Comparison of ENCODE assay signal across 21 cellular contexts in the genomic region with DNA sequence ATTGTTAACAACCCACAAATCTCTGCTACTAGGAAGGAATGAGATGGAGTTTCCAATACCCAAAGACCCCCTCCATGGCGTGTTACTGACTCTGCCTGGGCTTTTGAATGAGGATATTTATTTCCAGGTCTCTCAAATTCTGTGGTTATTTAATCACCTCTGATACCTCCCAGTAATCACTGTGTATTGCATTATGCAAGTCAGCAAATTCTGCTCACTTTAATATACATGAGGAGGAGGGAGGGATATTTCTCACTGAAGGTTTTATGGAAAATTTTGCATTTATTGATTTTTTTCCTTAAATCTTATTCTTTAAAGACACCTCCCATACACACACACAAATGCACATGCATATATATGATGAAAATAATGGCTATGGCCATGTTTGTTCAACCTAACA.
DNase-seq lines count a peak whose midpoint lies in the region; ATAC-seq, FAIRE-seq and TF ChIP-seq lines count a peak whose summit lies in the region.
"Had no signal": no experiment of that assay in that cellular context is flagged by ENCODE, and none has a peak within 500 bp of the region (broad histone marks: within the 10 kb centered on the region; RNA-seq: fewer than 3 reads in every experiment).

No MANE protein-coding gene starts in this region.

- H2AFZ ChIP-seq in IMR-90 (replicated peaks; ENCODE audit: low read length, poor library complexity) (no peak overlapping the region), H1 (ENCODE audit: low read length) (no peak overlapping the region)

- no peaks in the 10 kb centered on the region for H3K27me3 ChIP-seq in IMR-90 (ENCODE audit: control insufficient read depth, insufficient read depth, low read length)
- H3K27me3 ChIP-seq in H1 (replicated peaks in 1 of 4; ENCODE audit: control insufficient read depth in 3 of 4, extremely low read depth in 1 of 4, insufficient read depth in 3 of 4, low read length in 3 of 4), result no peaks in the 10 kb centered on the region
- H3K27me3 ChIP-seq in left ventricle myocardium inferior (ENCODE audit: low read depth), result peaks cover 36% of the 10 kb centered on the region
- H3K27me3 ChIP-seq: BLaER1 treated with 17β-estradiol and CSF1 and Interleukin-3, amounts not matched to agents 10 nM and 100 nM had no signal

- in situ Hi-C loops in IMR-90 (cut with MboI; ENCODE audit: low sequenced_read_pairs), result no loop called here

- H3K18ac ChIP-seq in IMR-90 (ENCODE audit: low read depth, low read length) (no peak overlapping the region), H1 (ENCODE audit: extremely low read depth, low read length) (no peak overlapping the region)

- H2BK15ac ChIP-seq in IMR-90 (ENCODE audit: low read depth, low read length) (no peak overlapping the region), H1 (ENCODE audit: low read length) (no peak overlapping the region)

- no peak overlapping the region for H3K56ac ChIP-seq in IMR-90 (ENCODE audit: extremely low read depth, insufficient read depth, low read length)
- no peak overlapping the region for H3K56ac ChIP-seq in H1 (replicated peaks; ENCODE audit: insufficient read length, low read depth, low read length)

- H2BK5ac ChIP-seq in IMR-90 (ENCODE audit: low read depth, low read length, poor library complexity, severe bottlenecking) (no peak overlapping the region), H1 (ENCODE audit: low read depth, low read length) (no peak overlapping the region)

- FAIRE-seq in A549 (lab: Jason Lieb, UNC), result no peak
- FAIRE-seq in H1 (lab: Jason Lieb, UNC), result no peak
- FAIRE-seq: A204.1, D721Med, G401.6, GM12891, GM19239 had no signal

- TF ChIP-seq RAD21 in A549 (conservative IDR thresholded peaks at IDR 0.05 in 1 of 2, IDR thresholded peaks at IDR 0.05 in 1 of 2) (no peak), IMR-90 (IDR thresholded peaks at IDR 0.05; ENCODE audit: low read length) (no peak), H1 (IDR thresholded peaks at IDR 0.05 in 1 of 2, conservative IDR thresholded peaks at IDR 0.05 in 1 of 2; ENCODE audit: low read depth in 2 of 2, low read length in 2 of 2) (no peak)

- H3K9me3 ChIP-seq in A549, result no peaks in the 10 kb centered on the region
- peaks cover 25% of the 10 kb centered on the region for H3K9me3 ChIP-seq in IMR-90 (ENCODE audit: control insufficient read depth, insufficient read depth, low read length)
- H3K9me3 ChIP-seq in H1 (ENCODE audit: insufficient read depth in 2 of 2, low read depth in 1 of 2, low read length in 1 of 2), result no peaks in the 10 kb centered on the region
- H3K9me3 ChIP-seq in left ventricle myocardium inferior (replicated peaks), result no peaks in the 10 kb centered on the region
- H3K9me3 ChIP-seq: BLaER1 treated with 17β-estradiol and CSF1 and Interleukin-3, amounts not matched to agents 10 nM and 100 nM; Caco-2 had no signal

- H3K23me2 ChIP-seq in H1 (ENCODE audit: low read depth, low read length), result no peaks in the 10 kb centered on the region

- H3K4me2 ChIP-seq in A549, result no peak overlapping the region
- no peak overlapping the region for H3K4me2 ChIP-seq in IMR-90 (ENCODE audit: low read depth, low read length)
- H3K4me2 ChIP-seq in H1 (ENCODE audit: insufficient read depth in 1 of 2, low read depth in 2 of 2, low read length in 2 of 2), result no peak overlapping the region
- H3K4me2 ChIP-seq: BLaER1 treated with 17β-estradiol and CSF1 and Interleukin-3, amounts not matched to agents 10 nM and 100 nM had no signal

- CTCF ChIA-PET in A549 (lab: Yijun Ruan, JAX) (no interaction called here), IMR-90 (lab: Yijun Ruan, JAX) (no interaction called here), H1 (lab: Charles Lee; ENCODE audit: partially characterized antibody) (no interaction called here)

- H4K20me1 ChIP-seq in IMR-90 (ENCODE audit: insufficient read depth, low read length), result no peaks in the 10 kb centered on the region
- H4K20me1 ChIP-seq in H1 (replicated peaks in 1 of 2; ENCODE audit: control insufficient read depth in 1 of 2, insufficient read depth in 2 of 2, low read length in 2 of 2), result no peaks in the 10 kb centered on the region
- H4K20me1 ChIP-seq: BLaER1 treated with 17β-estradiol and CSF1 and Interleukin-3, amounts not matched to agents 10 nM and 100 nM had no signal

- no peak overlapping the region for H3K4ac ChIP-seq in IMR-90 (ENCODE audit: low read depth, low read length)
- H3K4ac ChIP-seq in H1 (replicated peaks; ENCODE audit: insufficient read length, low read depth, low read length), result no peak overlapping the region

- H3K4me1 ChIP-seq in A549 (no peaks in the 10 kb centered on the region), IMR-90 (ENCODE audit: control insufficient read depth, insufficient read depth, low read length) (no peaks in the 10 kb centered on the region), H1 (replicated peaks in 1 of 4; ENCODE audit: control insufficient read depth in 3 of 4, insufficient read depth in 4 of 4, low read length in 3 of 4) (peaks cover 8 to 14% (median 10%) of the 10 kb centered on the region in 4 experiments; a peak in 6 of 7 replicates), left ventricle myocardium inferior (no peaks in the 10 kb centered on the region)
- H3K4me1 ChIP-seq: BLaER1 treated with 17β-estradiol and CSF1 and Interleukin-3, amounts not matched to agents 10 nM and 100 nM; Caco-2 had no signal

- dilution Hi-C loops in IMR-90 (cut with HindIII; ENCODE audit: low sequenced_read_pairs, unreplicated experiment), result no loop called here

- BruUV-seq in IMR-90 (replicated peaks; lab: Mats Ljungman, UMichigan), result no TSS peak

- intact Hi-C loops in IMR-90 (cut with micrococcal nuclease) (no loop called here), left ventricle myocardium inferior (cut with micrococcal nuclease) (no loop called here)

- H2AK5ac ChIP-seq in IMR-90 (ENCODE audit: low read depth, low read length) (no peak overlapping the region), H1 (ENCODE audit: low read depth, low read length) (no peak overlapping the region)

- H4K91ac ChIP-seq in IMR-90 (ENCODE audit: insufficient read depth, low read depth, low read length) (no peak overlapping the region), H1 (replicated peaks; ENCODE audit: insufficient read length, low read length) (no peak overlapping the region)

- TF ChIP-seq CTCF in A549 (IDR thresholded peaks at IDR 0.05) (no peak), IMR-90 (conservative IDR thresholded peaks at IDR 0.05; ENCODE audit: low read depth, low read length) (no peak), H1 (IDR thresholded peaks at IDR 0.05; ENCODE audit: control extremely low read depth in 1 of 3, insufficient read depth in 1 of 3, low read depth in 1 of 3, low read length in 3 of 3) (no peak), left ventricle myocardium inferior (IDR thresholded peaks at IDR 0.05; ENCODE audit: borderline replicate concordance) (no peak)

- TF ChIP-seq POLR2A in A549 (IDR thresholded peaks at IDR 0.05; ENCODE audit: low read length) (no peak), IMR-90 (IDR thresholded peaks at IDR 0.05; ENCODE audit: low read depth, low read length) (no peak), H1 (IDR thresholded peaks at IDR 0.05; ENCODE audit: control extremely low read depth in 1 of 2, low read depth in 2 of 2, low read length in 2 of 2) (no peak)

- H3K79me1 ChIP-seq in IMR-90 (ENCODE audit: low read depth in 1 of 2, low read length in 2 of 2), result no peaks in the 10 kb centered on the region
- no peaks in the 10 kb centered on the region for H3K79me1 ChIP-seq in H1 (ENCODE audit: low read depth, low read length)

- no peaks in the 10 kb centered on the region for H3K9me1 ChIP-seq in IMR-90 (ENCODE audit: insufficient read depth, low read length)

- no peak overlapping the region for H2AK9ac ChIP-seq in IMR-90 (replicated peaks; ENCODE audit: low read depth, low read length, poor library complexity)

- no peak overlapping the region for H4K5ac ChIP-seq in IMR-90 (ENCODE audit: low read depth, low read length)
- H4K5ac ChIP-seq in H1 (ENCODE audit: insufficient read length, low read depth, low read length), result no peak overlapping the region

- H2BK12ac ChIP-seq in H1 (ENCODE audit: low read depth, low read length), result no peak overlapping the region

- no peak overlapping the region for H2BK120ac ChIP-seq in IMR-90 (ENCODE audit: low read depth, low read length)
- H2BK120ac ChIP-seq in H1 (replicated peaks; ENCODE audit: low read depth, low read length), result no peak overlapping the region

- no peaks in the 10 kb centered on the region for H3K36me3 ChIP-seq in IMR-90 (ENCODE audit: control insufficient read depth, insufficient read depth, low read length)
- H3K36me3 ChIP-seq in H1 (ENCODE audit: control insufficient read depth in 2 of 4, insufficient read depth in 4 of 4, low read length in 3 of 4), result no peaks in the 10 kb centered on the region
- H3K36me3 ChIP-seq in left ventricle myocardium inferior, result no peaks in the 10 kb centered on the region
- H3K36me3 ChIP-seq: BLaER1 treated with 17β-estradiol and CSF1 and Interleukin-3, amounts not matched to agents 10 nM and 100 nM had no signal

- H3K14ac ChIP-seq in IMR-90 (replicated peaks; ENCODE audit: low read depth, low read length) (no peak overlapping the region), H1 (ENCODE audit: insufficient read length) (no peak overlapping the region)

- POLR2A ChIA-PET in A549 (lab: Yijun Ruan, JAX), result no interaction called here
- POLR2A ChIA-PET in IMR-90 (lab: Charles Lee; ENCODE audit: unreplicated experiment), result no interaction called here
- POLR2A ChIA-PET in H1 (lab: Charles Lee; ENCODE audit: partially characterized antibody), result no interaction called here

- no peak overlapping the region for H3K23ac ChIP-seq in IMR-90 (ENCODE audit: low read depth, low read length)
- H3K23ac ChIP-seq in H1 (ENCODE audit: insufficient read length), result no peak overlapping the region

- DNase-seq in A549 (ENCODE audit: low read depth in 1 of 2, low spot score in 1 of 2) (no peak), IMR-90 (no peak), H1 (ENCODE audit: low read depth in 1 of 2, low spot score in 2 of 2) (no peak), left ventricle myocardium inferior (no peak), NCI-H2171 (lab: John Stamatoyannopoulos, UW) (no peak)
- DNase-seq: 8988T; AML-193; Caco-2; Calu3; CD4-positive, alpha-beta T cell; CD8-positive, alpha-beta T cell; DMS79 treated with DMSO at 0.1 percent for 48 hours; GF-D8 had no signal

- no peak overlapping the region for H3K9ac ChIP-seq in IMR-90 (ENCODE audit: low read depth, low read length)
- no peak overlapping the region for H3K9ac ChIP-seq in H1 (replicated peaks in 1 of 4; ENCODE audit: extremely low read depth in 1 of 4, low read depth in 3 of 4, low read length in 3 of 4)
- H3K9ac ChIP-seq: BLaER1 treated with 17β-estradiol and CSF1 and Interleukin-3, amounts not matched to agents 10 nM and 100 nM had no signal

- 3% methylated on average over 1 of the region's 1 CpG for WGBS in A549 (ENCODE audit: missing lambda C conversion rate)
- WGBS in IMR-90 (ENCODE audit: extremely low coverage in 2 of 2, insufficient read length in 1 of 2), 2 experiments, result no CpG with 5 or more reads among the region's 1 CpG
- WGBS in H1 (ENCODE audit: extremely low coverage in 1 of 2, insufficient coverage in 1 of 2, insufficient read length in 1 of 2, insufficient replicate concordance in 2 of 2, low coverage in 1 of 2, low lambda C conversion rate in 2 of 2, missing lambda C conversion rate in 1 of 2), 2 experiments, result 89% methylated on average over 1 of the region's 1 CpG; no CpG with 5 or more reads in 1 of the 2 experiments

- H2BK20ac ChIP-seq in IMR-90 (ENCODE audit: low read depth, low read length) (no peak overlapping the region), H1 (ENCODE audit: low read length) (no peak overlapping the region)

- H4K8ac ChIP-seq in IMR-90 (ENCODE audit: low read depth in 2 of 2, low read length in 2 of 2) (no peak overlapping the region), H1 (ENCODE audit: extremely low read depth, insufficient read depth, low read length) (no peak overlapping the region)

- no peak for TF ChIP-seq EP300 in A549 (IDR thresholded peaks at IDR 0.05)
- no peak for TF ChIP-seq EP300 in H1 (IDR thresholded peaks at IDR 0.05; ENCODE audit: borderline replicate concordance in 1 of 2, low read depth in 2 of 2, low read length in 2 of 2)

- H3K4me3 ChIP-seq in A549, result no peak overlapping the region
- no peak overlapping the region for H3K4me3 ChIP-seq in IMR-90 (ENCODE audit: insufficient read depth, low read depth, low read length)
- no peak overlapping the region for H3K4me3 ChIP-seq in H1 (ENCODE audit: extremely low read depth in 1 of 4, insufficient read depth in 2 of 4, low read depth in 3 of 4, low read length in 4 of 4)
- H3K4me3 ChIP-seq in left ventricle myocardium inferior, result no peak overlapping the region
- H3K4me3 ChIP-seq: BLaER1 treated with 17β-estradiol and CSF1 and Interleukin-3, amounts not matched to agents 10 nM and 100 nM had no signal

- H3K27ac ChIP-seq in A549, result no peak overlapping the region
- no peak overlapping the region for H3K27ac ChIP-seq in IMR-90 (ENCODE audit: insufficient read depth, low read length)
- H3K27ac ChIP-seq in H1 (ENCODE audit: low read depth, low read length), result no peak overlapping the region
- no peak overlapping the region for H3K27ac ChIP-seq in left ventricle myocardium inferior (replicated peaks)
- H3K27ac ChIP-seq: BLaER1 treated with 17β-estradiol and CSF1 and Interleukin-3, amounts not matched to agents 10 nM and 100 nM; C4-2B had no signal

- no peaks in the 10 kb centered on the region for H3K79me2 ChIP-seq in H1 (ENCODE audit: control insufficient read depth in 1 of 2, insufficient read depth in 2 of 2, low read length in 2 of 2)

- ATAC-seq in A549 (no peak), IMR-90 (ENCODE audit: low read depth) (no peak), HG02571 (IDR thresholded peaks at IDR 0.05; ENCODE audit: unreplicated experiment) (no peak)
- ATAC-seq: CD8-positive, alpha-beta T cell had no signal
